Comparison of ENCODE assay signal across 9 cellular contexts in genomic region chr9:94056442-94056974, GRCh38. TPM values are rescaled to one million over a fixed set of nuclear protein-coding genes. Genes with fewer than 3 reads are reported as not detected.
DNase-seq lines count a peak whose midpoint lies in the region; ATAC-seq, FAIRE-seq and TF ChIP-seq lines count a peak whose summit lies in the region.
"Had no signal": no experiment of that assay in that cellular context is flagged by ENCODE, and none has a peak within 500 bp of the region (broad histone marks: within the 10 kb centered on the region; RNA-seq: fewer than 3 reads in every experiment).

No MANE protein-coding gene starts in this region.

- peak; percentile 86 to 92 (median 88) for ATAC-seq in pancreas
- no peak for ATAC-seq in HG02798 (IDR thresholded peaks at IDR 0.05; ENCODE audit: poor library complexity, unreplicated experiment)
- ATAC-seq in GM19324 (IDR thresholded peaks at IDR 0.05; ENCODE audit: low FRiP score, unreplicated experiment) = no peak

- H3K4me1 ChIP-seq in SJSA1 (replicated peaks) = peaks cover 11% of the 10 kb centered on the region
- peaks cover 11 to 27% (median 19%) of the 10 kb centered on the region in 3 donors for H3K4me1 ChIP-seq in pancreas

- TF ChIP-seq CTCF in fibroblast of pulmonary artery (IDR thresholded peaks at IDR 0.05; ENCODE audit: low read length, missing control alignments) (no peak), pancreas (IDR thresholded peaks at IDR 0.05) (no peak)

- H3K4me3 ChIP-seq in SJSA1 (no peak overlapping the region), fibroblast of pulmonary artery (replicated peaks; ENCODE audit: low read depth, low read length) (no peak overlapping the region), pancreas (no peak overlapping the region)

- H3K27me3 ChIP-seq in SJSA1 (replicated peaks) (no peaks in the 10 kb centered on the region), pancreas (no peaks in the 10 kb centered on the region)

- H3K9me3 ChIP-seq in SJSA1 (replicated peaks) = no peaks in the 10 kb centered on the region
- no peaks in the 10 kb centered on the region for H3K9me3 ChIP-seq in pancreas

- H3K27ac ChIP-seq in SJSA1 (peak overlapping the region; percentile 16), pancreas (peak overlapping the region; percentile 11 to 62 (median 48))

- intact Hi-C loops in pancreas (cut with DNase I) (no loop called here), head of caudate nucleus (cut with DNase I) (no loop called here)

- H3K36me3 ChIP-seq in SJSA1 (no peaks in the 10 kb centered on the region), pancreas (no peaks in the 10 kb centered on the region)

- DNase-seq in EH (ENCODE audit: low read depth) (peak; percentile 94), SJSA1 (ENCODE audit: low read depth in 1 of 2, low spot score in 2 of 2) (peak in 1 of 2 experiments; percentile 46), fibroblast of pulmonary artery (ENCODE audit: low read depth) (peak; percentile 89), pancreas (peak in 2 of 6 donors; percentile 25 to 52), DMS 273 (lab: John Stamatoyannopoulos, UW; ENCODE audit: unreplicated experiment) (no peak), head of caudate nucleus (no peak)
- DNase-seq: NCI-H226 had no signal

- FAIRE-seq in pancreas (lab: Jason Lieb, UNC) = peak; percentile 29

- 6 to 17% methylated on average over 3 of the region's 3 CpGs for WGBS in pancreas, 2 donors

RNA-seq across cellular contexts. Expression of gene PTPDC1, which starts 27.8 kb away (rescaled TPM):
- total RNA-seq in SJSA1 (2014; rRNA removed; shearing (Covaris generic)) = 7.7 and 12.0 TPM in 2 replicates
- 1 to 10 TPM; 2.6 to 5.6 (median 4.2) TPM for total RNA-seq in pancreas
- polyA plus RNA-seq in pancreas = 1 to 10 TPM; 2.4 to 4.2 TPM

Comparison
In these comparisons a context has a peak if more than half of its experiments do, and no peak if none do; other contexts are left out.
1. DNase-seq: peak in EH (single experiment) and fibroblast of pulmonary artery (single experiment); none in DMS 273 (single experiment) and head of caudate nucleus (0 of 42).
2. ATAC-seq: peak in pancreas (4 of 4); none in HG02798 (single experiment) and GM19324 (single experiment).